In the genomic region with DNA sequence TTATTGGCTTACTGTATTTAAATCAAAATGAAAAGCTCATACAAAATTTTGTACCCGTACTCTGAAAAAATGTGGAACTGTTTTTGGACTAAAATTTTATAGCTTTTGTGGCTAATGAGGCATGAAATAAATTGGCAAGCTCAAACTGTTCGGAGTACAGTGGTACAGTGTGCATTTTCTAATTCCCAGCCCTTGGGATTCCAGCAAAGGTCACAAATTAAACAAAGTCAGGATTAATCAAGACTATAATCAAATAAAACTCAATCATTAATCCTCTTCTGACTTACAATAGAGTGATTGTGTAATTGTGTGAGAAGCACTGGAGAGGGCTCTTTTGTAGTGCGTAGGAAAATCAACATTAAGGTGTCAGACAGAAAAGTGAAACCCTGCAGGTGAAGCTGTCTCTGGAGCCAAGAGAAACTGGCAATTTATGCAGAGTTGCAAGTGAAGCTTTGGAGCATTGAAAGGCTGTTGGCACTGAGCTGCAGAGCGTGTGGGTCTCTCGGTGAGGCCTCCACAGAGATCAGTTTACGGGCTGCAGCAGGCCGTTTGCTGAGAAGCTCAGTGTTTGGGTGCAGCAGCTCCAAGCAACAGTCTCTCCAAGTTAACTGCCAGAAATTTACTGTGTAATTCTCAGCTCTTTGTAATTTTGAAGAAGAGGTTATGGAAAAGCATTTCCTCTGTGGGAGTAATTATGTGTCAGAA, we compare ENCODE assay signal across 8 cellular contexts.
DNase-seq lines count a peak whose midpoint lies in the region; ATAC-seq and TF ChIP-seq lines count a peak whose summit lies in the region.

No MANE protein-coding gene starts in this region.

- TF ChIP-seq RAD21 in SK-N-SH (IDR thresholded peaks at IDR 0.05; ENCODE audit: low read length): no peak

- no peak for TF ChIP-seq CTCF in SK-N-SH (IDR thresholded peaks at IDR 0.05)
- TF ChIP-seq CTCF in Peyer's patch (IDR thresholded peaks at IDR 0.05): no peak

- CTCF ChIA-PET in SK-N-SH (lab: Yijun Ruan, JAX): interaction anchor here (1.3 to 1.5 kb wide), 3 partner anchors 11 to 200 kb away, joined by 3 to 5 read pairs (median 4); no protein-coding TSS in a partner anchor

- ATAC-seq in left ventricle myocardium superior: peak; percentile 88
- ATAC-seq in GM18868 (IDR thresholded peaks at IDR 0.05; ENCODE audit: unreplicated experiment): no peak
- no peak for ATAC-seq in GM21526 (IDR thresholded peaks at IDR 0.05; ENCODE audit: low FRiP score, unreplicated experiment)

- TF ChIP-seq EP300 in SK-N-SH (IDR thresholded peaks at IDR 0.05; ENCODE audit: borderline replicate concordance in 1 of 2, low read depth in 1 of 2, low read length in 1 of 2): no peak

- peaks cover 3% of the 10 kb centered on the region; the same call in 1 of the 2 replicates for H3K79me2 ChIP-seq in SK-N-SH (ENCODE audit: insufficient read depth)

- peak overlapping the region; percentile 34; the same call in 1 of the 2 replicates for H3K4me2 ChIP-seq in SK-N-SH

- TF ChIP-seq POLR2A in Peyer's patch (IDR thresholded peaks at IDR 0.05): no peak

- POLR2A ChIA-PET in SK-N-SH (lab: Yijun Ruan, JAX): no interaction called here

- no peaks in the 10 kb centered on the region for H4K20me1 ChIP-seq in SK-N-SH (ENCODE audit: insufficient read depth)

- H3K4me1 ChIP-seq in SK-N-SH (ENCODE audit: control insufficient read depth in 1 of 2, insufficient read depth in 2 of 2, low read depth in 1 of 2, low read length in 1 of 2): peaks cover 0 to 8% of the 10 kb centered on the region in 2 experiments; a peak in 3 of 4 replicates
- peaks cover 5 to 16% (median 12%) of the 10 kb centered on the region in 5 donors for H3K4me1 ChIP-seq in subcutaneous abdominal adipose tissue (ENCODE audit: control insufficient read depth in 5 of 5, insufficient read depth in 5 of 5, low read length in 5 of 5)
- peaks cover 0 to 16% (median 0%) of the 10 kb centered on the region in 4 donors for H3K4me1 ChIP-seq in Peyer's patch

- no peak overlapping the region for H2AFZ ChIP-seq in SK-N-SH (ENCODE audit: low read depth)

- H3K9ac ChIP-seq in SK-N-SH (peak overlapping the region; percentile 5; the same call in 1 of the 2 replicates), subcutaneous abdominal adipose tissue (ENCODE audit: low read length in 5 of 5) (no peak overlapping the region)

- peaks cover 0 to 21% of the 10 kb centered on the region in 2 experiments for H3K36me3 ChIP-seq in SK-N-SH (replicated peaks in 1 of 2; ENCODE audit: control insufficient read depth in 1 of 2, insufficient read depth in 2 of 2, low read length in 1 of 2)
- no peaks in the 10 kb centered on the region for H3K36me3 ChIP-seq in subcutaneous abdominal adipose tissue (ENCODE audit: control insufficient read depth in 5 of 5, insufficient read depth in 5 of 5, low read length in 5 of 5)
- H3K36me3 ChIP-seq in Peyer's patch: no peaks in the 10 kb centered on the region

- DNase-seq in NCI-H82 (lab: John Stamatoyannopoulos, UW) (peak; percentile 33), NCI-H82 treated with DMSO at 0.1 percent for 48 hours (lab: John Stamatoyannopoulos, UW; ENCODE audit: unreplicated experiment) (no peak), SK-N-SH (no peak), left ventricle myocardium superior (peak; percentile 54), Peyer's patch (no peak)

- H3K27ac ChIP-seq in SK-N-SH (ENCODE audit: low read depth in 2 of 2, low read length in 1 of 2) (peak overlapping the region; percentile 27 to 39), subcutaneous abdominal adipose tissue (ENCODE audit: low read depth, low read length) (peak overlapping the region; percentile 45), Peyer's patch (peak overlapping the region in 2 of 4 donors; percentile 0 to 28)

- H3K27me3 ChIP-seq in SK-N-SH (ENCODE audit: insufficient read depth) (no peaks in the 10 kb centered on the region), subcutaneous abdominal adipose tissue (ENCODE audit: control insufficient read depth in 5 of 5, insufficient read depth in 4 of 5, low read length in 5 of 5) (no peaks in the 10 kb centered on the region), Peyer's patch (no peaks in the 10 kb centered on the region)

- 0 out of 2 replicates have a peak, but pooled peaks cover 5% of the 10 kb centered on the region for H3K9me3 ChIP-seq in SK-N-SH
- H3K9me3 ChIP-seq in subcutaneous abdominal adipose tissue (ENCODE audit: control insufficient read depth in 5 of 5, low read length in 5 of 5): peaks cover 0 to 4% (median 3%) of the 10 kb centered on the region in 5 donors
- peaks cover 0 to 4% (median 0%) of the 10 kb centered on the region in 4 donors for H3K9me3 ChIP-seq in Peyer's patch

- no peaks in the 10 kb centered on the region for H3K9me2 ChIP-seq in SK-N-SH

- peaks cover 14% of the 10 kb centered on the region for H3F3A ChIP-seq in SK-N-SH (replicated peaks; ENCODE audit: insufficient read depth)

- 64% methylated on average over 4 of the region's 7 CpGs for WGBS in SK-N-SH (ENCODE audit: low lambda C conversion rate)

- intact Hi-C loops in left ventricle myocardium superior (cut with micrococcal nuclease): no loop called here

- H3K4me3 ChIP-seq in SK-N-SH (ENCODE audit: low read depth in 2 of 2, low read length in 1 of 2) (no peak overlapping the region), subcutaneous abdominal adipose tissue (ENCODE audit: low read depth in 1 of 5, low read length in 5 of 5) (peak overlapping the region in 2 of 5 donors; percentile 1 to 40), Peyer's patch (no peak overlapping the region)

TF ChIP-seq in SK-N-SH, 30 proteins besides CTCF, POLR2A, EP300 and RAD21:
- TF ChIP-seq, protein P1, sequence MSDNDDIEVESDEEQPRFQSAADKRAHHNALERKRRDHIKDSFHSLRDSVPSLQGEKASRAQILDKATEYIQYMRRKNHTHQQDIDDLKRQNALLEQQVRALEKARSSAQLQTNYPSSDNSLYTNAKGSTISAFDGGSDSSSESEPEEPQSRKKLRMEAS (IDR thresholded peaks at IDR 0.05; ENCODE audit: low read depth): no peak
- TF ChIP-seq JUND (IDR thresholded peaks at IDR 0.05): no peak
- no peak for TF ChIP-seq SIN3A (IDR thresholded peaks at IDR 0.05; ENCODE audit: borderline replicate concordance, low read depth, low read length)
- no peak for TF ChIP-seq POLR2AphosphoS5 (IDR thresholded peaks at IDR 0.05; ENCODE audit: low read depth, low read length)
- no peak for TF ChIP-seq CHD2 (IDR thresholded peaks at IDR 0.05; ENCODE audit: low read length, partially characterized antibody)
- TF ChIP-seq GATA2 (CRISPR knock-in tag; IDR thresholded peaks at IDR 0.05): no peak

Comparison
In these comparisons a context has a peak if more than half of its experiments do, and no peak if none do; other contexts are left out.
1. DNase-seq: peak in NCI-H82 (single experiment) and left ventricle myocardium superior (single experiment); none in NCI-H82 treated with DMSO at 0.1 percent for 48 hours (single experiment), SK-N-SH (single experiment) and Peyer's patch (0 of 3).